19 cellular contexts compared by ENCODE assay signal in genomic region chr2:231398585-231398984, GRCh38. TPM values are rescaled to one million over a fixed set of nuclear protein-coding genes. Genes with fewer than 3 reads are reported as not detected.
"Had no signal": no experiment of that assay in that cellular context is flagged by ENCODE, and none has a peak within 500 bp of the region (broad histone marks: within the 10 kb centered on the region; RNA-seq: fewer than 3 reads in every experiment).

No MANE protein-coding gene starts in this region.

- H3K36me3 ChIP-seq: tibial nerve had no signal

- H3K27ac Mint-ChIP-seq: activated CD4-positive, alpha-beta T cell treated with anti-CD3 and anti-CD28 coated beads, Interleukin-2, amount 10 ng/mL, durations not matched to agents 7 days and 5 days; activated naive CD4-positive, alpha-beta T cell treated with anti-CD3 and anti-CD28 coated beads for 36 hours; mesothelial cell of epicardium; nephron progenitor cell had no signal

- H3K9me3 ChIP-seq: tibial nerve had no signal

- H3K9me3 Mint-ChIP-seq: activated CD4-positive, alpha-beta T cell treated with anti-CD3 and anti-CD28 coated beads, Interleukin-2, amount 10 ng/mL, durations not matched to agents 7 days and 5 days; activated naive CD4-positive, alpha-beta T cell treated with anti-CD3 and anti-CD28 coated beads for 36 hours; activated T-cell treated with anti-CD3 and anti-CD28 coated beads, Interleukin-2, amount 50 U/mL, for 4 hours; mesothelial cell of epicardium; nephron progenitor cell had no signal

- ATAC-seq: activated T-cell treated with anti-CD3 and anti-CD28 coated beads, Interleukin-2, amount 50 U/mL, for 4 hours; left lobe of liver had no signal

- H3K4me3 ChIP-seq: lung, smooth muscle cell, tibial nerve had no signal

- H3K4me3 Mint-ChIP-seq: activated CD4-positive, alpha-beta T cell treated with anti-CD3 and anti-CD28 coated beads, Interleukin-2, amount 10 ng/mL, durations not matched to agents 7 days and 5 days; activated naive CD4-positive, alpha-beta T cell treated with anti-CD3 and anti-CD28 coated beads for 36 hours; activated T-cell treated with anti-CD3 and anti-CD28 coated beads, Interleukin-2, amount 50 U/mL, for 4 hours; mesothelial cell of epicardium; nephron progenitor cell had no signal

- FAIRE-seq: frontal cortex, kidney, urothelium cell line had no signal

- H3K4me2 ChIP-seq: smooth muscle cell had no signal

- DNase-seq: activated CD4-positive, alpha-beta T cell treated with anti-CD3 and anti-CD28 coated beads, Interleukin-2, amount 10 ng/mL, durations not matched to agents 7 days and 5 days; activated CD8-positive, alpha-beta memory T cell treated with anti-CD3 and anti-CD28 coated beads, Interleukin-2, amount 50 U/mL, for 4 hours; activated naive CD4-positive, alpha-beta T cell treated with anti-CD3 and anti-CD28 coated beads for 36 hours; activated T-cell treated with anti-CD3 and anti-CD28 coated beads, Interleukin-2, amount 50 U/mL, for 4 hours; anterior cingulate cortex; cortex of kidney; hypothalamus; nephron progenitor cell; stimulated activated naive CD4-positive, alpha-beta T cell; T-helper 1 cell; T-helper 9 cell had no signal

RNA-seq across cellular contexts. Expression of gene B3GNT7, which starts 3.1 kb away (rescaled TPM):
- total RNA-seq: activated CD4-positive, alpha-beta T cell treated with anti-CD3 and anti-CD28 coated beads, Interleukin-2, amount 10 ng/mL, durations not matched to agents 7 days and 5 days; activated naive CD4-positive, alpha-beta T cell treated with anti-CD3 and anti-CD28 coated beads for 36 hours had no signal
